ENCODE assay signal across 15 cellular contexts in genomic region chr1:55535724-55536262, GRCh38.
DNase-seq lines count a peak whose midpoint lies in the region; ATAC-seq and TF ChIP-seq lines count a peak whose summit lies in the region.
"Had no signal": no experiment of that assay in that cellular context is flagged by ENCODE, and none has a peak within 500 bp of the region (broad histone marks: within the 10 kb centered on the region; RNA-seq: fewer than 3 reads in every experiment).

No MANE protein-coding gene starts in this region.

- H3K79me2 ChIP-seq in SK-N-SH (ENCODE audit: insufficient read depth) (no peaks in the 10 kb centered on the region), neural progenitor cell (ENCODE audit: low read depth) (no peaks in the 10 kb centered on the region)

- no peaks in the 10 kb centered on the region for H3K9me2 ChIP-seq in SK-N-SH

- DNase-seq in SK-N-SH = no peak
- peak in 2 of 3 donors; percentile 22 for DNase-seq in immature natural killer cell
- DNase-seq in neural progenitor cell (ENCODE audit: low spot score) = no peak
- no peak for DNase-seq in vagina (ENCODE audit: extremely low spot score in 2 of 2)
- DNase-seq in activated CD4-positive, alpha-beta memory T cell treated with anti-CD3 and anti-CD28 coated beads for 36 hours = no peak
- DNase-seq in glutamatergic neuron = no peak
- no peak for DNase-seq in NCI-H748 (lab: John Stamatoyannopoulos, UW; ENCODE audit: unreplicated experiment)
- DNase-seq: CD8-positive, alpha-beta T cell; COR-L47; DND-41; GDM1; HCEC 1CT had no signal

- H4K20me1 ChIP-seq in SK-N-SH (ENCODE audit: insufficient read depth) = no peaks in the 10 kb centered on the region
- H4K20me1 ChIP-seq in neural progenitor cell (ENCODE audit: low read depth) = no peaks in the 10 kb centered on the region

- H3K9me3 Mint-ChIP-seq in immature natural killer cell (no peaks in the 10 kb centered on the region), neural progenitor cell (no peaks in the 10 kb centered on the region), glutamatergic neuron (ENCODE audit: unreplicated experiment) (no peaks in the 10 kb centered on the region)
- no peaks in the 10 kb centered on the region for H3K9me3 Mint-ChIP-seq in activated CD4-positive, alpha-beta memory T cell treated with anti-CD3 and anti-CD28 coated beads for 36 hours
- H3K9me3 Mint-ChIP-seq: CD14-positive monocyte; CD8-positive, alpha-beta T cell had no signal

- H3K4me3 Mint-ChIP-seq in immature natural killer cell = peak overlapping the region; percentile 64 to 81 (median 69)
- no peak overlapping the region for H3K4me3 Mint-ChIP-seq in neural progenitor cell
- no peak overlapping the region for H3K4me3 Mint-ChIP-seq in activated CD4-positive, alpha-beta memory T cell treated with anti-CD3 and anti-CD28 coated beads for 36 hours
- no peak overlapping the region for H3K4me3 Mint-ChIP-seq in glutamatergic neuron (ENCODE audit: unreplicated experiment)
- H3K4me3 Mint-ChIP-seq: CD14-positive monocyte; CD8-positive, alpha-beta T cell had no signal

- H3K4me3 ChIP-seq in SK-N-SH (ENCODE audit: low read depth in 2 of 2, low read length in 1 of 2) = no peak overlapping the region
- H3K4me3 ChIP-seq in neural progenitor cell = no peak overlapping the region
- H3K4me3 ChIP-seq in vagina = no peak overlapping the region

- H2AFZ ChIP-seq in SK-N-SH (ENCODE audit: low read depth) (no peak overlapping the region), neural progenitor cell (replicated peaks) (peak overlapping the region; percentile 90)

- H3K9me3 ChIP-seq in SK-N-SH (no peaks in the 10 kb centered on the region), neural progenitor cell (ENCODE audit: low read depth) (no peaks in the 10 kb centered on the region), vagina (no peaks in the 10 kb centered on the region)

- H3K36me3 ChIP-seq in SK-N-SH (replicated peaks in 1 of 2; ENCODE audit: control insufficient read depth in 1 of 2, insufficient read depth in 2 of 2, low read length in 1 of 2) (no peaks in the 10 kb centered on the region), neural progenitor cell (no peaks in the 10 kb centered on the region), vagina (no peaks in the 10 kb centered on the region)

- intact Hi-C loops in vagina (cut with DNase I) = no loop called here
- intact Hi-C loops in activated CD4-positive, alpha-beta memory T cell treated with anti-CD3 and anti-CD28 coated beads for 36 hours (cut with micrococcal nuclease) = no loop called here

- H3F3A ChIP-seq in SK-N-SH (replicated peaks; ENCODE audit: insufficient read depth) = no peaks in the 10 kb centered on the region
- no peaks in the 10 kb centered on the region for H3F3A ChIP-seq in neural progenitor cell (ENCODE audit: low read depth)

- H3K36me3 Mint-ChIP-seq in immature natural killer cell (no peaks in the 10 kb centered on the region), neural progenitor cell (no peaks in the 10 kb centered on the region), glutamatergic neuron (ENCODE audit: unreplicated experiment) (no peaks in the 10 kb centered on the region)
- no peaks in the 10 kb centered on the region for H3K36me3 Mint-ChIP-seq in activated CD4-positive, alpha-beta memory T cell treated with anti-CD3 and anti-CD28 coated beads for 36 hours
- H3K36me3 Mint-ChIP-seq: CD14-positive monocyte; CD8-positive, alpha-beta T cell had no signal

- H3K4me1 ChIP-seq in SK-N-SH (ENCODE audit: control insufficient read depth in 1 of 2, insufficient read depth in 2 of 2, low read depth in 1 of 2, low read length in 1 of 2) = no peaks in the 10 kb centered on the region; a peak in 1 of 4 replicates
- H3K4me1 ChIP-seq in neural progenitor cell = peaks cover 7% of the 10 kb centered on the region
- H3K4me1 ChIP-seq in vagina = no peaks in the 10 kb centered on the region

- no peaks in the 10 kb centered on the region for H3K27me3 ChIP-seq in SK-N-SH (ENCODE audit: insufficient read depth)
- H3K27me3 ChIP-seq in neural progenitor cell = no peaks in the 10 kb centered on the region
- no peaks in the 10 kb centered on the region for H3K27me3 ChIP-seq in vagina

- TF ChIP-seq POLR2A in vagina (IDR thresholded peaks at IDR 0.05) = no peak

- peaks cover 0 to 2% (median 0%) of the 10 kb centered on the region in 3 donors for H3K27me3 Mint-ChIP-seq in immature natural killer cell (ENCODE audit: low read depth in 3 of 3)
- H3K27me3 Mint-ChIP-seq in neural progenitor cell (ENCODE audit: insufficient read depth, low read depth) = peaks cover 9% of the 10 kb centered on the region
- H3K27me3 Mint-ChIP-seq in activated CD4-positive, alpha-beta memory T cell treated with anti-CD3 and anti-CD28 coated beads for 36 hours = no peaks in the 10 kb centered on the region
- H3K27me3 Mint-ChIP-seq in glutamatergic neuron (ENCODE audit: unreplicated experiment) = no peaks in the 10 kb centered on the region

- no peak overlapping the region for H3K27ac ChIP-seq in SK-N-SH (ENCODE audit: low read depth in 2 of 2, low read length in 1 of 2)
- H3K27ac ChIP-seq in neural progenitor cell = no peak overlapping the region
- H3K27ac ChIP-seq in vagina = peak overlapping the region; percentile 20
- H3K27ac ChIP-seq: 22Rv1 had no signal

- CTCF ChIA-PET in SK-N-SH (lab: Yijun Ruan, JAX) = no interaction called here
- CTCF ChIA-PET in activated CD4-positive, alpha-beta memory T cell treated with anti-CD3 and anti-CD28 coated beads for 36 hours (lab: Charles Lee) = interaction anchor here (1.0 kb wide), 1 partner anchor 160 kb away, joined by 3 read pairs; no protein-coding TSS in a partner anchor

- H3K4me1 Mint-ChIP-seq in immature natural killer cell = peaks cover 40 to 48% of the 10 kb centered on the region in 2 donors
- no peaks in the 10 kb centered on the region for H3K4me1 Mint-ChIP-seq in neural progenitor cell
- no peaks in the 10 kb centered on the region for H3K4me1 Mint-ChIP-seq in activated CD4-positive, alpha-beta memory T cell treated with anti-CD3 and anti-CD28 coated beads for 36 hours (ENCODE audit: low read depth)
- H3K4me1 Mint-ChIP-seq in glutamatergic neuron (ENCODE audit: low read depth, unreplicated experiment) = no peaks in the 10 kb centered on the region
- H3K4me1 Mint-ChIP-seq: CD14-positive monocyte had no signal

- no peak for TF ChIP-seq CTCF in SK-N-SH (IDR thresholded peaks at IDR 0.05)
- no peak for TF ChIP-seq CTCF in neural progenitor cell (IDR thresholded peaks at IDR 0.05)
- TF ChIP-seq CTCF in vagina (IDR thresholded peaks at IDR 0.05) = no peak
- no peak for TF ChIP-seq CTCF in glutamatergic neuron (IDR thresholded peaks at IDR 0.05; ENCODE audit: partially characterized antibody, unreplicated experiment)

- POLR2A ChIA-PET in SK-N-SH (lab: Yijun Ruan, JAX) = no interaction called here
- POLR2A ChIA-PET in activated CD4-positive, alpha-beta memory T cell treated with anti-CD3 and anti-CD28 coated beads for 36 hours (lab: Charles Lee) = no interaction called here

- no peak overlapping the region for H3K4me2 ChIP-seq in SK-N-SH
- H3K4me2 ChIP-seq in neural progenitor cell = no peak overlapping the region

- no peak for TF ChIP-seq RAD21 in SK-N-SH (IDR thresholded peaks at IDR 0.05; ENCODE audit: low read length)

- H3K9ac ChIP-seq in SK-N-SH (no peak overlapping the region), neural progenitor cell (no peak overlapping the region)

- H3K27ac Mint-ChIP-seq in immature natural killer cell = peak overlapping the region; percentile 87 to 95 (median 92)
- no peak overlapping the region for H3K27ac Mint-ChIP-seq in neural progenitor cell
- no peak overlapping the region for H3K27ac Mint-ChIP-seq in activated CD4-positive, alpha-beta memory T cell treated with anti-CD3 and anti-CD28 coated beads for 36 hours
- H3K27ac Mint-ChIP-seq in glutamatergic neuron (ENCODE audit: unreplicated experiment) = no peak overlapping the region
- H3K27ac Mint-ChIP-seq: CD14-positive monocyte; CD8-positive, alpha-beta T cell had no signal

- ATAC-seq in SK-N-SH treated with all-trans-retinoic acid at 6 μM for 48 hours = no peak
- ATAC-seq: CD8-positive, alpha-beta T cell had no signal

- 43% methylated on average over 3 of the region's 3 CpGs for WGBS in SK-N-SH (ENCODE audit: low lambda C conversion rate)

- no peak for TF ChIP-seq EP300 in SK-N-SH (IDR thresholded peaks at IDR 0.05; ENCODE audit: borderline replicate concordance in 1 of 2, low read depth in 1 of 2, low read length in 1 of 2)

TF ChIP-seq in SK-N-SH treated with all-trans-retinoic acid at 6 μM for 48 hours, 23 proteins besides CTCF, POLR2A, EP300 and RAD21 (continues in another document):
- TF ChIP-seq TOX (CRISPR knock-in tag; IDR thresholded peaks at IDR 0.05; ENCODE audit: borderline replicate concordance) = no peak
- no peak for TF ChIP-seq ZNF70 (CRISPR knock-in tag; IDR thresholded peaks at IDR 0.05)
- TF ChIP-seq ESRRG (CRISPR knock-in tag; IDR thresholded peaks at IDR 0.05) = no peak
- no peak for TF ChIP-seq ZFP3 (CRISPR knock-in tag; IDR thresholded peaks at IDR 0.05)
- TF ChIP-seq ISL1 (CRISPR knock-in tag; IDR thresholded peaks at IDR 0.05) = no peak
- TF ChIP-seq RARB (CRISPR knock-in tag; IDR thresholded peaks at IDR 0.05) = no peak

TF ChIP-seq in SK-N-SH, 30 proteins besides CTCF, POLR2A, EP300 and RAD21 (continues in another document):
- TF ChIP-seq, protein P1, sequence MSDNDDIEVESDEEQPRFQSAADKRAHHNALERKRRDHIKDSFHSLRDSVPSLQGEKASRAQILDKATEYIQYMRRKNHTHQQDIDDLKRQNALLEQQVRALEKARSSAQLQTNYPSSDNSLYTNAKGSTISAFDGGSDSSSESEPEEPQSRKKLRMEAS (IDR thresholded peaks at IDR 0.05; ENCODE audit: low read depth) = no peak
- TF ChIP-seq RFX5 (IDR thresholded peaks at IDR 0.05; ENCODE audit: low read length) (no peak), FOXM1 (IDR thresholded peaks at IDR 0.05; ENCODE audit: low read depth) (no peak), USF1 (IDR thresholded peaks at IDR 0.05; ENCODE audit: borderline replicate concordance, low read depth) (no peak), PBX3 (IDR thresholded peaks at IDR 0.05) (no peak), SIN3A (IDR thresholded peaks at IDR 0.05; ENCODE audit: borderline replicate concordance, low read depth, low read length) (no peak)

Comparison
In these comparisons a context has a peak if more than half of its experiments do, and no peak if none do; other contexts are left out.
1. DNase-seq: peak in immature natural killer cell (2 of 3); none in SK-N-SH (single experiment), neural progenitor cell (single experiment), vagina (0 of 2), activated CD4-positive, alpha-beta memory T cell treated with anti-CD3 and anti-CD28 coated beads for 36 hours (single experiment), glutamatergic neuron (single experiment) and NCI-H748 (single experiment).
2. H3K27ac Mint-ChIP-seq: peak in immature natural killer cell (6 of 6); none in neural progenitor cell (single experiment), activated CD4-positive, alpha-beta memory T cell treated with anti-CD3 and anti-CD28 coated beads for 36 hours (single experiment) and glutamatergic neuron (single experiment).
3. H3K4me3 Mint-ChIP-seq: peak in immature natural killer cell (5 of 5); none in neural progenitor cell (single experiment), activated CD4-positive, alpha-beta memory T cell treated with anti-CD3 and anti-CD28 coated beads for 36 hours (single experiment) and glutamatergic neuron (single experiment).